In genomic region chr11:20208622-20209090, GRCh38 we compare ENCODE assay signal across 24 cellular contexts. TPM values are rescaled to one million over a fixed set of nuclear protein-coding genes. Genes with fewer than 3 reads are reported as not detected.
"Had no signal": no experiment of that assay in that cellular context is flagged by ENCODE, and none has a peak within 500 bp of the region (broad histone marks: within the 10 kb centered on the region; RNA-seq: fewer than 3 reads in every experiment).

No MANE protein-coding gene starts in this region.

- H3K36me3 Mint-ChIP-seq: activated naive CD8-positive, alpha-beta T cell; mesothelial cell of epicardium; natural killer cell treated with Interleukin-12 subunit alpha and Interleukin-12 subunit beta and Interleukin-15 and Interleukin-18, amount 100 ng/mL, for 72 hours; stimulated activated memory B cell treated with anti-CD40 and anti-IgM and Interleukin-4, amounts not matched to agents 10 μg/mL and 1 μg/mL and 100 μg/mL, for 72 hours had no signal

- DNase-seq: activated CD4-positive, alpha-beta memory T cell treated with anti-CD3 and anti-CD28 coated beads, Interleukin-2, amount 10 ng/mL, durations not matched to agents 7 days and 5 days; activated CD4-positive, alpha-beta T cell treated with anti-CD3 and anti-CD28 coated beads for 48 hours; activated CD4-positive, CD25-positive, alpha-beta regulatory T cell; activated CD8-positive, alpha-beta memory T cell treated with anti-CD3 and anti-CD28 coated beads, Interleukin-2, amount 10 ng/mL, durations not matched to agents 7 days and 5 days; amniotic stem cell; dermis blood vessel endothelial cell; erythroblast; stimulated activated CD4-positive, alpha-beta T cell treated with anti-CD3 and anti-CD28 coated beads, Interleukin-4, amount 100 ng/mL, for 24 hours had no signal

- H3K9me3 Mint-ChIP-seq: activated CD4-positive, alpha-beta memory T cell treated with anti-CD3 and anti-CD28 coated beads, Interleukin-2, amount 10 ng/mL, durations not matched to agents 7 days and 5 days; mesothelial cell of epicardium; natural killer cell treated with Interleukin-12 subunit alpha and Interleukin-12 subunit beta and Interleukin-15 and Interleukin-18, amount 100 ng/mL, for 72 hours; stimulated activated memory B cell treated with anti-CD40 and anti-IgM and Interleukin-4, amounts not matched to agents 10 μg/mL and 1 μg/mL and 100 μg/mL, for 72 hours had no signal

- H3K4me1 ChIP-seq: right atrium auricular region had no signal

- H3K36me3 ChIP-seq: cardiac muscle cell, right atrium auricular region, thoracic aorta, upper lobe of left lung had no signal

- H3K9me3 ChIP-seq: right atrium auricular region, thoracic aorta, upper lobe of left lung had no signal

- H3K27ac Mint-ChIP-seq: activated CD4-positive, alpha-beta memory T cell treated with anti-CD3 and anti-CD28 coated beads, Interleukin-2, amount 10 ng/mL, durations not matched to agents 7 days and 5 days; activated CD8-positive, alpha-beta memory T cell treated with anti-CD3 and anti-CD28 coated beads, Interleukin-2, amount 10 ng/mL, durations not matched to agents 7 days and 5 days; activated naive CD8-positive, alpha-beta T cell; mesothelial cell of epicardium; natural killer cell treated with Interleukin-12 subunit alpha and Interleukin-12 subunit beta and Interleukin-15 and Interleukin-18, amount 100 ng/mL, for 72 hours; progenitor cell of endocrine pancreas; stimulated activated memory B cell treated with anti-CD40 and anti-IgM and Interleukin-4, amounts not matched to agents 10 μg/mL and 1 μg/mL and 100 μg/mL, for 72 hours had no signal

- H3K27me3 ChIP-seq: right atrium auricular region had no signal

- H3K4me3 ChIP-seq: lung, right atrium auricular region, skin epidermis, thoracic aorta had no signal

- ATAC-seq: activated CD8-positive, alpha-beta memory T cell treated with anti-CD3 and anti-CD28 coated beads, Interleukin-2, amount 10 ng/mL, durations not matched to agents 7 days and 5 days; left lobe of liver; natural killer cell treated with Interleukin-12 subunit alpha and Interleukin-12 subunit beta and Interleukin-15 and Interleukin-18, amount 100 ng/mL, for 72 hours; stimulated activated memory B cell treated with anti-CD40 and anti-IgM and Interleukin-4, amounts not matched to agents 10 μg/mL and 1 μg/mL and 100 μg/mL, for 72 hours had no signal

- H3K4me1 Mint-ChIP-seq: activated CD8-positive, alpha-beta memory T cell treated with anti-CD3 and anti-CD28 coated beads, Interleukin-2, amount 10 ng/mL, durations not matched to agents 7 days and 5 days; stimulated activated memory B cell treated with anti-CD40 and anti-IgM and Interleukin-4, amounts not matched to agents 10 μg/mL and 1 μg/mL and 100 μg/mL, for 72 hours had no signal

- H3K27ac ChIP-seq: cardiac muscle cell, right atrium auricular region, skin epidermis, thoracic aorta, upper lobe of left lung had no signal

- H3K4me3 Mint-ChIP-seq: activated CD4-positive, alpha-beta memory T cell treated with anti-CD3 and anti-CD28 coated beads, Interleukin-2, amount 10 ng/mL, durations not matched to agents 7 days and 5 days; activated CD8-positive, alpha-beta memory T cell treated with anti-CD3 and anti-CD28 coated beads, Interleukin-2, amount 10 ng/mL, durations not matched to agents 7 days and 5 days; activated naive CD8-positive, alpha-beta T cell; mesothelial cell of epicardium; natural killer cell treated with Interleukin-12 subunit alpha and Interleukin-12 subunit beta and Interleukin-15 and Interleukin-18, amount 100 ng/mL, for 72 hours; stimulated activated memory B cell treated with anti-CD40 and anti-IgM and Interleukin-4, amounts not matched to agents 10 μg/mL and 1 μg/mL and 100 μg/mL, for 72 hours had no signal

- FAIRE-seq: frontal cortex, keratinocyte had no signal

RNA-seq across cellular contexts. Expression of gene DBX1, which starts 48.4 kb away (rescaled TPM):
- total RNA-seq: activated CD4-positive, alpha-beta memory T cell treated with anti-CD3 and anti-CD28 coated beads, Interleukin-2, amount 10 ng/mL, durations not matched to agents 7 days and 5 days; activated CD8-positive, alpha-beta memory T cell treated with anti-CD3 and anti-CD28 coated beads, Interleukin-2, amount 10 ng/mL, durations not matched to agents 7 days and 5 days; cardiac muscle cell; chondrocyte; dermis blood vessel endothelial cell; frontal cortex; left lobe of liver; lung; mesothelial cell of epicardium; natural killer cell treated with Interleukin-12 subunit alpha and Interleukin-12 subunit beta and Interleukin-15 and Interleukin-18, amount 100 ng/mL, for 72 hours; omental fat pad; progenitor cell of endocrine pancreas; right atrium auricular region; thoracic aorta; upper lobe of left lung had no signal
- polyA plus RNA-seq: cardiac muscle cell, keratinocyte, lung had no signal
